In genomic region chr5:126741361-126741760, GRCh38 we compare ENCODE assay signal across 26 cellular contexts.
"Had no signal": no experiment of that assay in that cellular context is flagged by ENCODE, and none has a peak within 500 bp of the region (broad histone marks: within the 10 kb centered on the region; RNA-seq: fewer than 3 reads in every experiment).

No MANE protein-coding gene starts in this region.

- H3K27ac Mint-ChIP-seq: activated naive CD4-positive, alpha-beta T cell treated with anti-CD3 and anti-CD28 coated beads, Interleukin-2, amount 10 ng/mL, durations not matched to agents 7 days and 5 days; activated naive CD8-positive, alpha-beta T cell treated with anti-CD3 and anti-CD28 coated beads, Interleukin-2, amount 10 ng/mL, durations not matched to agents 7 days and 5 days; activated T-cell treated with anti-CD3 and anti-CD28 coated beads, Interleukin-2, amount 50 U/mL, for 24 hours; dendritic cell treated with granulocyte-macrophage colony-stimulating factor and Interleukin-4, amounts not matched to agents 40 ng/mL and 50 ng/mL, for 4 days; progenitor cell of endocrine pancreas; T-helper 2 cell treated with Interferon-gamma antibody and Interleukin-4, amounts not matched to agents 5 μg/mL and 100 μg/mL, for 36 hours had no signal

- H3K27ac ChIP-seq: ascending aorta, epithelial cell of prostate, esophagus squamous epithelium, heart right ventricle, left ventricle myocardium inferior, ovary, right lobe of liver, tibial nerve had no signal

- H3K36me3 ChIP-seq: ascending aorta, esophagus squamous epithelium, heart right ventricle, left ventricle myocardium inferior, ovary, right lobe of liver, tibial nerve had no signal

- ATAC-seq: heart right ventricle, right lobe of liver had no signal

- H3K27me3 Mint-ChIP-seq: activated T-cell treated with anti-CD3 and anti-CD28 coated beads, Interleukin-2, amount 50 U/mL, for 24 hours; dendritic cell treated with granulocyte-macrophage colony-stimulating factor and Interleukin-4, amounts not matched to agents 40 ng/mL and 50 ng/mL, for 4 days; progenitor cell of endocrine pancreas had no signal

- H3K9me3 ChIP-seq: ascending aorta, esophagus squamous epithelium, heart right ventricle, left ventricle myocardium inferior, ovary, right lobe of liver, tibial nerve had no signal

- H3K4me1 Mint-ChIP-seq: activated naive CD8-positive, alpha-beta T cell treated with anti-CD3 and anti-CD28 coated beads, Interleukin-2, amount 10 ng/mL, durations not matched to agents 7 days and 5 days had no signal

- DNase-seq: activated CD4-positive, alpha-beta T cell treated with anti-CD3 and anti-CD28 coated beads for 4 hours; activated CD4-positive, alpha-beta T cell treated with anti-CD3 and anti-CD28 coated beads, Interleukin-2, amount 50 U/mL, for 48 hours; activated CD8-positive, alpha-beta memory T cell treated with anti-CD3 and anti-CD28 coated beads for 24 hours; activated gamma-delta T cell; activated naive CD4-positive, alpha-beta T cell treated with anti-CD3 and anti-CD28 coated beads, Interleukin-2, amount 10 ng/mL, durations not matched to agents 7 days and 5 days; activated naive CD8-positive, alpha-beta T cell treated with anti-CD3 and anti-CD28 coated beads, Interleukin-2, amount 10 ng/mL, durations not matched to agents 7 days and 5 days; activated T-cell treated with anti-CD3 and anti-CD28 coated beads, Interleukin-2, amount 50 U/mL, for 24 hours; caudate nucleus; esophagus squamous epithelium; foreskin melanocyte; heart right ventricle; left ventricle myocardium inferior; nephron progenitor cell; ovary; stimulated activated CD4-positive, alpha-beta T cell treated with anti-CD3 and anti-CD28 coated beads, Interleukin-2, amount 100 ng/mL, for 48 hours; stimulated activated naive CD4-positive, alpha-beta T cell treated with Interleukin-2 at 50 U/mL for 16 hours; T-helper 1 cell had no signal

- H3K4me3 ChIP-seq: ascending aorta, esophagus squamous epithelium, heart right ventricle, left ventricle myocardium inferior, lung, ovary, right lobe of liver, tibial nerve had no signal

- H3K27me3 ChIP-seq: ascending aorta, esophagus squamous epithelium, heart right ventricle, ovary, right lobe of liver, tibial nerve had no signal

- H3K9me3 Mint-ChIP-seq: activated naive CD4-positive, alpha-beta T cell treated with anti-CD3 and anti-CD28 coated beads, Interleukin-2, amount 10 ng/mL, durations not matched to agents 7 days and 5 days; activated naive CD8-positive, alpha-beta T cell treated with anti-CD3 and anti-CD28 coated beads, Interleukin-2, amount 10 ng/mL, durations not matched to agents 7 days and 5 days; activated T-cell treated with anti-CD3 and anti-CD28 coated beads, Interleukin-2, amount 50 U/mL, for 24 hours; dendritic cell treated with granulocyte-macrophage colony-stimulating factor and Interleukin-4, amounts not matched to agents 40 ng/mL and 50 ng/mL, for 4 days; nephron progenitor cell; T-helper 2 cell treated with Interferon-gamma antibody and Interleukin-4, amounts not matched to agents 5 μg/mL and 100 μg/mL, for 36 hours had no signal

- H3K4me3 Mint-ChIP-seq: activated naive CD4-positive, alpha-beta T cell treated with anti-CD3 and anti-CD28 coated beads, Interleukin-2, amount 10 ng/mL, durations not matched to agents 7 days and 5 days; activated naive CD8-positive, alpha-beta T cell treated with anti-CD3 and anti-CD28 coated beads, Interleukin-2, amount 10 ng/mL, durations not matched to agents 7 days and 5 days; activated T-cell treated with anti-CD3 and anti-CD28 coated beads, Interleukin-2, amount 50 U/mL, for 24 hours; dendritic cell treated with granulocyte-macrophage colony-stimulating factor and Interleukin-4, amounts not matched to agents 40 ng/mL and 50 ng/mL, for 4 days; nephron progenitor cell; T-helper 2 cell treated with Interferon-gamma antibody and Interleukin-4, amounts not matched to agents 5 μg/mL and 100 μg/mL, for 36 hours had no signal

- FAIRE-seq: islet of Langerhans had no signal

- H3K36me3 Mint-ChIP-seq: activated naive CD4-positive, alpha-beta T cell treated with anti-CD3 and anti-CD28 coated beads, Interleukin-2, amount 10 ng/mL, durations not matched to agents 7 days and 5 days; activated naive CD8-positive, alpha-beta T cell treated with anti-CD3 and anti-CD28 coated beads, Interleukin-2, amount 10 ng/mL, durations not matched to agents 7 days and 5 days had no signal

- H3K4me1 ChIP-seq: ascending aorta, esophagus squamous epithelium, heart right ventricle, left ventricle myocardium inferior, right lobe of liver, tibial nerve had no signal
